ENCODE assay signal across 9 cellular contexts in genomic region chr14:74942608-74943007, GRCh38. TPM values are rescaled to one million over a fixed set of nuclear protein-coding genes. Genes with fewer than 3 reads are reported as not detected.
DNase-seq lines count a peak whose midpoint lies in the region; ATAC-seq and TF ChIP-seq lines count a peak whose summit lies in the region.
"Had no signal": no experiment of that assay in that cellular context is flagged by ENCODE, and none has a peak within 500 bp of the region (broad histone marks: within the 10 kb centered on the region; RNA-seq: fewer than 3 reads in every experiment).

No MANE protein-coding gene starts in this region.

- H3K27me3 Mint-ChIP-seq in activated naive CD8-positive, alpha-beta T cell treated with anti-CD3 and anti-CD28 coated beads, Interleukin-2, amount 50 U/mL, for 24 hours: no peaks in the 10 kb centered on the region

- DNase-seq in activated naive CD8-positive, alpha-beta T cell treated with anti-CD3 and anti-CD28 coated beads, Interleukin-2, amount 50 U/mL, for 24 hours: no peak
- no peak for DNase-seq in sigmoid colon
- DNase-seq in mucosa of gallbladder (ENCODE audit: low spot score): no peak
- DNase-seq: NCI-H1092 had no signal

- peaks cover 5% of the 10 kb centered on the region for H3K9me3 Mint-ChIP-seq in activated naive CD8-positive, alpha-beta T cell treated with anti-CD3 and anti-CD28 coated beads, Interleukin-2, amount 50 U/mL, for 24 hours

- H3K4me1 Mint-ChIP-seq in activated naive CD8-positive, alpha-beta T cell treated with anti-CD3 and anti-CD28 coated beads, Interleukin-2, amount 50 U/mL, for 24 hours: peaks cover 32% of the 10 kb centered on the region

- TF ChIP-seq EP300 in sigmoid colon (IDR thresholded peaks at IDR 0.05): no peak

- TF ChIP-seq POLR2A in GM10847 (IDR thresholded peaks at IDR 0.05; ENCODE audit: extremely low read depth, insufficient read length) (peak; percentile 35), sigmoid colon (IDR thresholded peaks at IDR 0.05) (no peak)

- TF ChIP-seq CTCF in sigmoid colon (IDR thresholded peaks at IDR 0.05): no peak

- no peaks in the 10 kb centered on the region for H3K9me3 ChIP-seq in sigmoid colon

- ATAC-seq in GM21737 (IDR thresholded peaks at IDR 0.05; ENCODE audit: unreplicated experiment) (peak; percentile 32), HG03159 (IDR thresholded peaks at IDR 0.05; ENCODE audit: unreplicated experiment) (no peak), GM21786 (IDR thresholded peaks at IDR 0.05; ENCODE audit: unreplicated experiment) (no peak)
- ATAC-seq in activated naive CD8-positive, alpha-beta T cell treated with anti-CD3 and anti-CD28 coated beads, Interleukin-2, amount 50 U/mL, for 24 hours: no peak
- ATAC-seq: sciatic nerve had no signal

- peak overlapping the region; percentile 48 for H3K4me3 Mint-ChIP-seq in activated naive CD8-positive, alpha-beta T cell treated with anti-CD3 and anti-CD28 coated beads, Interleukin-2, amount 50 U/mL, for 24 hours

- H3K27me3 ChIP-seq in sigmoid colon: no peaks in the 10 kb centered on the region

- H3K27ac ChIP-seq in sigmoid colon: peak overlapping the region; percentile 72 to 74 (median 74)

- peak overlapping the region in 1 of 4 donors; percentile 24 for H3K4me3 ChIP-seq in sigmoid colon

- WGBS in sigmoid colon, 2 donors: 73 to 84% methylated on average over 11 of the region's 11 CpGs

- H3K36me3 Mint-ChIP-seq in activated naive CD8-positive, alpha-beta T cell treated with anti-CD3 and anti-CD28 coated beads, Interleukin-2, amount 50 U/mL, for 24 hours (ENCODE audit: low read depth): no peaks in the 10 kb centered on the region

- peak overlapping the region; percentile 46 for H3K27ac Mint-ChIP-seq in activated naive CD8-positive, alpha-beta T cell treated with anti-CD3 and anti-CD28 coated beads, Interleukin-2, amount 50 U/mL, for 24 hours

- H3K36me3 ChIP-seq in sigmoid colon: no peaks in the 10 kb centered on the region

- intact Hi-C loops in sigmoid colon (cut with DNase I): loop anchor here (10.0 kb wide), 1 partner anchor 362 kb away; no protein-coding TSS in a partner anchor

- peaks cover 0 to 46% (median 38%) of the 10 kb centered on the region in 4 donors for H3K4me1 ChIP-seq in sigmoid colon

RNA-seq across cellular contexts. Expression of gene PGF, which starts 12.8 kb away (rescaled TPM):
- total RNA-seq in sigmoid colon (10 to 100 TPM in 2 of 4 donors, 1 to 10 TPM in 2; 3.6 to 15.6 (median 9.7) TPM), mucosa of gallbladder (4.6 TPM)
- polyA plus RNA-seq in sigmoid colon: 1 to 10 TPM; 1.2 to 9.1 (median 1.6) TPM

RNA-seq across cellular contexts. Expression of gene RPS6KL1, which starts 19.5 kb away (rescaled TPM):
- total RNA-seq in sigmoid colon: 10 to 100 TPM in 1 of 4 donors, 1 to 10 TPM in 3; 4.6 to 11.1 (median 6.7) TPM
- 1 to 10 TPM; 1.8 to 4.0 (median 2.8) TPM for polyA plus RNA-seq in sigmoid colon
- 18.6 TPM for total RNA-seq in mucosa of gallbladder
